9 cellular contexts compared by ENCODE assay signal in the genomic region with DNA sequence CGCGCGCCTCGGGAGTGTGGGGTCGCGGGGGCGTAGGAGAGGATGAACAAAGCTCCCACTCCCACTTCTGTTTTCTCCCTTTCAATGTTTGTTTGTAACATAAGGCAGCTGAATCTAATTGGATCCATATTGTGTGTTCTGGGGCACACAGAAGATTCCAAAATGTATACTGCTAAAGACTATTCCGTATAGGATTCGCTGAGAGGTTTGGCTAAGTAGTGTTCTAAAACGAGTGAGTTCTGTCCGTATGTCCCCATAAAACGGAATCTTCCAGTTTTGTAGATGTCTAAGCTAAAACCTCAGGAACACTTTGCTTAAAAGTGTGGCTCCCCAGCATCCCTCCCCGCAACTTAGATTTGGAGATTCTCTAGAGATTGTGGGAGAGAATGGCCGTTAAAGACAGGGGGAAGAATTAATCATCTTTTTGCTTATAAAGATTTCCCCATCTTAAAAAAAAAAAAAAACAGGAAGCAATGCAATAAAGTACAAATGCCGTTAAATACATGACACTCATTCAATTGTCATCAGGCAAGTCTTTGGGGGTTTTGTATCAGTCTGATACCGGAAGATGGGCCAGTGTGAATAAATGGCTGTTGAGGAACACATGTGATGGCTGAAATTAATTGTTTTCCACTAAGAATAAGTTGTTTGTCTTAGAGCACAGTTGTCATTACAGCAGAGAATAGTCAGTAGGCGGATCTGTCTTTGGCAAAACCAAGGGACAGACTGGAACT. TPM values are rescaled to one million over a fixed set of nuclear protein-coding genes. Genes with fewer than 3 reads are reported as not detected.
A peak's percentile ranks its signal among the peaks of the same experiment; 100 is the strongest.
DNase-seq lines count a peak whose midpoint lies in the region; ATAC-seq and TF ChIP-seq lines count a peak whose summit lies in the region.
"Had no signal": no experiment of that assay in that cellular context is flagged by ENCODE, and none has a peak within 500 bp of the region (broad histone marks: within the 10 kb centered on the region; RNA-seq: fewer than 3 reads in every experiment).

No MANE protein-coding gene starts in this region.

- no peaks in the 10 kb centered on the region for H3K27me3 Mint-ChIP-seq in Caco-2 (ENCODE audit: insufficient read depth, unreplicated experiment)

- H3K9me3 ChIP-seq in Caco-2 (no peaks in the 10 kb centered on the region), SJCRH30 (replicated peaks) (no peaks in the 10 kb centered on the region; the same call in 1 of the 2 replicates), psoas muscle (no peaks in the 10 kb centered on the region)

- no peak overlapping the region for H3K27ac Mint-ChIP-seq in Caco-2 (ENCODE audit: unreplicated experiment)

- TF ChIP-seq CTCF in Caco-2 (IDR thresholded peaks at IDR 0.05; ENCODE audit: insufficient read depth in 1 of 2, low read depth in 1 of 2, low read length in 1 of 2, severe bottlenecking in 1 of 2, unreplicated experiment in 1 of 2) (no peak), fibroblast of pulmonary artery (IDR thresholded peaks at IDR 0.05; ENCODE audit: low read length, missing control alignments) (no peak), psoas muscle (IDR thresholded peaks at IDR 0.05) (no peak)

- CTCF ChIA-PET in Caco-2 (lab: Charles Lee): no interaction called here

- H3K27ac ChIP-seq in SJCRH30: no peak overlapping the region
- H3K27ac ChIP-seq in psoas muscle: no peak overlapping the region

- intact Hi-C loops in Caco-2 (cut with micrococcal nuclease; ENCODE audit: unreplicated experiment): loop anchor here (5.0 kb wide), 2 partner anchors 41 to 399 kb away; a partner anchor contains a TSS
- intact Hi-C loops in psoas muscle (cut with DNase I): no loop called here

- H3K36me3 Mint-ChIP-seq in Caco-2 (ENCODE audit: insufficient read depth, unreplicated experiment): peaks cover 12% of the 10 kb centered on the region

- H3K4me1 Mint-ChIP-seq in Caco-2 (ENCODE audit: low read depth, unreplicated experiment): peaks cover 26% of the 10 kb centered on the region

- H3K9me3 Mint-ChIP-seq in Caco-2 (ENCODE audit: unreplicated experiment): no peaks in the 10 kb centered on the region

- 13 to 15% (median 14%) methylated on average over 17 of the region's 17 CpGs for WGBS in psoas muscle, 3 donors

- DNase-seq in Caco-2 (no peak), SJCRH30 (no peak), fibroblast of pulmonary artery (ENCODE audit: low read depth) (no peak), psoas muscle (no peak), cerebellar nuclear complex (lab: John Stamatoyannopoulos, UW) (no peak), HuH-7 (ENCODE audit: low spot score) (no peak), NCI-H446 (lab: John Stamatoyannopoulos, UW) (no peak)
- DNase-seq: NCI-H1436 treated with DMSO at 0.1 percent for 48 hours had no signal

- POLR2A ChIA-PET in Caco-2 (lab: Charles Lee): interaction anchor here (0.6 kb wide), 1 partner anchor 368 kb away, joined by 3 read pairs; no protein-coding TSS in a partner anchor

- no peaks in the 10 kb centered on the region for H3K36me3 ChIP-seq in Caco-2 (ENCODE audit: control insufficient read depth, insufficient read depth, low read length)
- H3K36me3 ChIP-seq in SJCRH30: no peaks in the 10 kb centered on the region
- H3K36me3 ChIP-seq in psoas muscle (ENCODE audit: insufficient read depth in 1 of 2, low read depth in 1 of 2): no peaks in the 10 kb centered on the region

- no peaks in the 10 kb centered on the region for H3K27me3 ChIP-seq in Caco-2 (replicated peaks; ENCODE audit: control insufficient read depth, insufficient read depth, low read length)
- 0 out of 2 replicates have a peak, but pooled peaks cover 3% of the 10 kb centered on the region for H3K27me3 ChIP-seq in SJCRH30
- H3K27me3 ChIP-seq in psoas muscle (ENCODE audit: insufficient read depth in 3 of 3, low read length in 2 of 3): peaks cover 4 to 59% (median 10%) of the 10 kb centered on the region in 3 donors

- H3K4me3 Mint-ChIP-seq in Caco-2 (ENCODE audit: unreplicated experiment): peak overlapping the region; percentile 99

- ATAC-seq in psoas muscle (no peak), GM19455 (IDR thresholded peaks at IDR 0.05; ENCODE audit: unreplicated experiment) (no peak)

- TSS peak; percentile 48 for BruUV-seq in Caco-2 (replicated peaks; lab: Mats Ljungman, UMichigan)

- H3K4me1 ChIP-seq in Caco-2 (peaks cover 20% of the 10 kb centered on the region), SJCRH30 (peaks cover 15% of the 10 kb centered on the region), psoas muscle (peaks cover 2% of the 10 kb centered on the region)

- H3K4me3 ChIP-seq in Caco-2 (ENCODE audit: low read depth, low read length): peak overlapping the region; percentile 80
- peak overlapping the region; percentile 54 for H3K4me3 ChIP-seq in SJCRH30
- H3K4me3 ChIP-seq in fibroblast of pulmonary artery (replicated peaks; ENCODE audit: low read depth, low read length): peak overlapping the region; percentile 6
- peak overlapping the region; percentile 63 for H3K4me3 ChIP-seq in psoas muscle

RNA-seq across cellular contexts. Expression of a gene that starts 1.5 kb away (rescaled TPM):
- 41.6 and 53.4 TPM in 2 replicates for total RNA-seq in Caco-2 (2022)
- 0.06 and 0.28 TPM in 2 replicates for total RNA-seq in SJCRH30 (2014; rRNA removed; shearing (Covaris generic))
- total RNA-seq in psoas muscle: 1 to 10 TPM; 1.8 to 2.9 (median 2.5) TPM
- polyA plus RNA-seq in psoas muscle: 1 to 10 TPM in 2 of 3 donors, under 1 TPM in 1; 0.65 to 2.5 (median 1.0) TPM

Comparison
In these comparisons a context has a peak if more than half of its experiments do, and no peak if none do; other contexts are left out.
1. H3K4me3 ChIP-seq: peak in every context shown above with its lines; median percentile 80 in Caco-2; 63 in psoas muscle; 54 in SJCRH30; 6 in fibroblast of pulmonary artery.
2. RNA of a gene that starts 1.5 kb away (total RNA-seq): 41.6 to 53.4 TPM in Caco-2; 1.8 to 2.9 TPM in psoas muscle and 0.06 to 0.28 TPM in SJCRH30; every median in the first group is over 10 times any median in the second.